9 cellular contexts compared by ENCODE assay signal in the genomic region with DNA sequence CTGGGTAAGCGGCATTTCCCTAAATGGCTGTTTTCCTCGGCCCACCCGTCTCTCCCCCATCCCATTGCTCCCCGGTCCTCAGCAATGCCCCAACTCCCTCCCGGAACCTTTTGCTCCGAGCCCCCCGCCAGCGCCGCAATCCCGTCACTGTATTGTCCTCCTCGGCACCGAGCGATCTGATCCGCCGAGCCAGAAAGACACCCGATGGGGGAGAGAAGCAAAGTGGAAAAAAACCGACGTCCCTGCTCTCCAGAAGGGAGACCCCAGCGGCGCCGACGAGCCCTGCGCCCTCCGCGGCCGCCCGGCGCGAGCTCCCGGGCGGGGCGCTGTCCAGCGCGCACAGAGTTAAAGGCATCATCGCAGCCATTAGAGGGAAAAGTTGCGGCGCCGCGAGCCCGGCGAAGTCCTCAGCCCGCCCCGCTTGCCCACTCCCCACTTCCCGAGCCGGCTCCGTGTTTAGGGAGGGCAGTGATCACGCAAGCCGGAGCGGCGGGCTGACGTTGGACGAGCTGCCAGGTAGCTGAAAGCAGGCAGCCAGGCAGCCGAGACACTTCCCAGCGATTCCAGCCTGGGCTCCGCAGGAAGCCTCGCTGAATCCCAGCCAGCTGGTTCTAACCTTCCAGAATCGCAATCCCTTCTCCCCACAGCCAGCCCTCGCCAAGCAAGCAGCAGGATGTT. TPM values are rescaled to one million over a fixed set of nuclear protein-coding genes. Genes with fewer than 3 reads are reported as not detected.
A peak's percentile ranks its signal among the peaks of the same experiment; 100 is the strongest.
DNase-seq lines count a peak whose midpoint lies in the region; ATAC-seq, FAIRE-seq and TF ChIP-seq lines count a peak whose summit lies in the region.
"Had no signal": no experiment of that assay in that cellular context is flagged by ENCODE, and none has a peak within 500 bp of the region (broad histone marks: within the 10 kb centered on the region; RNA-seq: fewer than 3 reads in every experiment).

A gene with protein sequence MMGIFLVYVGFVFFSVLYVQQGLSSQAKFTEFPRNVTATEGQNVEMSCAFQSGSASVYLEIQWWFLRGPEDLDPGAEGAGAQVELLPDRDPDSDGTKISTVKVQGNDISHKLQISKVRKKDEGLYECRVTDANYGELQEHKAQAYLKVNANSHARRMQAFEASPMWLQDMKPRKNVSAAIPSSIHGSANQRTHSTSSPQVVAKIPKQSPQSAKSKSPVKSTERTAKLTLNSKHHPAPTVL (plus strand): TSS at position 435 of the 678 bp plus-strand sequence. CDS start 356 bp downstream, outside the sequence.

- no peaks in the 10 kb centered on the region for H4K20me1 ChIP-seq in endothelial cell of umbilical vein (replicated peaks; ENCODE audit: control insufficient read depth, extremely low read depth, insufficient read depth, low read length)

- H3K27me3 ChIP-seq in endothelial cell of umbilical vein (ENCODE audit: control insufficient read depth in 2 of 2, insufficient read depth in 2 of 2, low read length in 2 of 2) (peaks cover 20 to 51% of the 10 kb centered on the region in 2 experiments), neuronal stem cell (ENCODE audit: control insufficient read depth in 3 of 3, insufficient read depth in 3 of 3, low read depth in 1 of 3, low read length in 3 of 3) (peaks cover 8 to 64% (median 32%) of the 10 kb centered on the region in 3 experiments)

- H3K9me3 ChIP-seq in endothelial cell of umbilical vein (replicated peaks; ENCODE audit: control insufficient read depth, insufficient read depth, low read length) (no peaks in the 10 kb centered on the region), neuronal stem cell (replicated peaks in 1 of 2; ENCODE audit: control insufficient read depth in 2 of 2, insufficient read depth in 1 of 2, low read depth in 1 of 2, low read length in 2 of 2) (no peaks in the 10 kb centered on the region)

- no peak within 1 kb of the TSS for H4K8ac ChIP-seq in neuronal stem cell (ENCODE audit: low read depth, low read length)

- no peak within 1 kb of the TSS for H3K9ac ChIP-seq in endothelial cell of umbilical vein (replicated peaks; ENCODE audit: extremely low read depth, insufficient read depth, low read length)
- peak within 1 kb of the TSS; percentile 67 for H3K9ac ChIP-seq in neuronal stem cell (ENCODE audit: low read depth, low read length, poor library complexity)

- intact Hi-C loops in endothelial cell of umbilical vein (cut with micrococcal nuclease): no loop called here

- no CpG with 5 or more reads among the region's 58 CpGs for WGBS in neuronal stem cell (ENCODE audit: extremely low coverage in 2 of 2, insufficient read length in 2 of 2, insufficient replicate concordance in 1 of 2), 2 donors

- H3K4me1 ChIP-seq in endothelial cell of umbilical vein (ENCODE audit: control insufficient read depth, extremely low read depth, insufficient read depth, low read length) (no peaks in the 10 kb centered on the region), neuronal stem cell (ENCODE audit: control insufficient read depth in 2 of 2, insufficient read depth in 1 of 2, low read depth in 1 of 2, low read length in 2 of 2) (peaks cover 0 to 5% of the 10 kb centered on the region in 2 donors)

- H3K4me3 ChIP-seq in endothelial cell of umbilical vein (replicated peaks in 1 of 3; ENCODE audit: insufficient read depth in 1 of 3, low read depth in 1 of 3, low read length in 3 of 3): no peak within 1 kb of the TSS
- peak within 1 kb of the TSS; percentile 17 to 74 for H3K4me3 ChIP-seq in neuronal stem cell (ENCODE audit: low read length in 2 of 2)

- no peak within 1 kb of the TSS for H2BK15ac ChIP-seq in neuronal stem cell (ENCODE audit: low read length)

- H3K4me1 Mint-ChIP-seq in activated T-cell treated with anti-CD3 and anti-CD28 coated beads, Interleukin-2, amount 50 U/mL, for 4 hours (ENCODE audit: low read depth): no peaks in the 10 kb centered on the region

- H2AFZ ChIP-seq in endothelial cell of umbilical vein (ENCODE audit: low read depth, low read length) (no peak within 1 kb of the TSS), neuronal stem cell (ENCODE audit: low read length) (peak within 1 kb of the TSS; percentile 90)

- H3K79me2 ChIP-seq in endothelial cell of umbilical vein (ENCODE audit: control insufficient read depth, insufficient read depth, low read length): no peaks in the 10 kb centered on the region

- H3K79me1 ChIP-seq in neuronal stem cell (ENCODE audit: low read depth, low read length): peaks cover 2% of the 10 kb centered on the region

- DNase-seq in D341Med (ENCODE audit: low spot score) (peak; percentile 85), NCI-H524 treated with DMSO at 0.1 percent for 48 hours (lab: John Stamatoyannopoulos, UW) (peak; percentile 22), endothelial cell of umbilical vein (ENCODE audit: low read depth, low spot score) (peak; percentile 1), neuronal stem cell (ENCODE audit: low spot score) (peak; percentile 72), H54 (ENCODE audit: insufficient read length, low spot score) (no peak)
- no peak for DNase-seq in activated T-cell treated with anti-CD3 and anti-CD28 coated beads, Interleukin-2, amount 50 U/mL, for 4 hours

- no peaks in the 10 kb centered on the region for H3K36me3 Mint-ChIP-seq in activated T-cell treated with anti-CD3 and anti-CD28 coated beads, Interleukin-2, amount 50 U/mL, for 4 hours (ENCODE audit: insufficient read depth)

- ATAC-seq in HG02870 (IDR thresholded peaks at IDR 0.05; ENCODE audit: unreplicated experiment) (no peak), GM19023 (IDR thresholded peaks at IDR 0.05; ENCODE audit: unreplicated experiment) (no peak)
- ATAC-seq in activated T-cell treated with anti-CD3 and anti-CD28 coated beads, Interleukin-2, amount 50 U/mL, for 4 hours: no peak

- no peak within 1 kb of the TSS for H3K27ac ChIP-seq in endothelial cell of umbilical vein (ENCODE audit: insufficient read depth, low read depth, low read length)
- H3K27ac ChIP-seq in neuronal stem cell (replicated peaks; ENCODE audit: low read length): no peak within 1 kb of the TSS

- peak within 1 kb of the TSS; percentile 9 for H2BK12ac ChIP-seq in neuronal stem cell (ENCODE audit: low read length)

- TF ChIP-seq CTCF in endothelial cell of umbilical vein (IDR thresholded peaks at IDR 0.05; ENCODE audit: extremely low read depth in 1 of 2, insufficient read depth in 1 of 2, low read depth in 1 of 2, low read length in 2 of 2): no peak

- no TSS peak for BruUV-seq in endothelial cell of umbilical vein (replicated peaks; lab: Mats Ljungman, UMichigan)

- FAIRE-seq in endothelial cell of umbilical vein (lab: Jason Lieb, UNC) (no peak), H54 (lab: Jason Lieb, UNC) (no peak)

- peaks cover 17% of the 10 kb centered on the region for H3K9me3 Mint-ChIP-seq in activated T-cell treated with anti-CD3 and anti-CD28 coated beads, Interleukin-2, amount 50 U/mL, for 4 hours
- H3K9me3 Mint-ChIP-seq: dendritic cell treated with granulocyte-macrophage colony-stimulating factor and Interleukin-4, amounts not matched to agents 40 ng/mL and 50 ng/mL, for 4 days had no signal

- no peaks in the 10 kb centered on the region for H3K36me3 ChIP-seq in endothelial cell of umbilical vein (ENCODE audit: control insufficient read depth in 2 of 2, extremely low read depth in 1 of 2, insufficient read depth in 2 of 2, low read length in 2 of 2)
- H3K36me3 ChIP-seq in neuronal stem cell (replicated peaks in 1 of 2; ENCODE audit: control insufficient read depth in 2 of 2, insufficient read depth in 2 of 2, low read length in 2 of 2): no peaks in the 10 kb centered on the region

- CTCF ChIA-PET in endothelial cell of umbilical vein (lab: Charles Lee): no interaction called here

- TF ChIP-seq POLR2A in endothelial cell of umbilical vein (IDR thresholded peaks at IDR 0.05; ENCODE audit: low read depth, low read length) (no peak), H54 (IDR thresholded peaks at IDR 0.05; ENCODE audit: low read depth, low read length) (no peak)

- no peak within 1 kb of the TSS for H2BK120ac ChIP-seq in neuronal stem cell (ENCODE audit: low read depth, low read length)

- POLR2A ChIA-PET in endothelial cell of umbilical vein (lab: Charles Lee): no interaction called here

- no peak within 1 kb of the TSS for H2AK5ac ChIP-seq in neuronal stem cell (ENCODE audit: low read depth, low read length)

- H3K4me3 Mint-ChIP-seq in activated T-cell treated with anti-CD3 and anti-CD28 coated beads, Interleukin-2, amount 50 U/mL, for 4 hours: no peak within 1 kb of the TSS
- H3K4me3 Mint-ChIP-seq: dendritic cell treated with granulocyte-macrophage colony-stimulating factor and Interleukin-4, amounts not matched to agents 40 ng/mL and 50 ng/mL, for 4 days had no signal

- H3K4ac ChIP-seq in neuronal stem cell (ENCODE audit: low read length): no peak within 1 kb of the TSS

- H3K9me1 ChIP-seq in endothelial cell of umbilical vein (replicated peaks; ENCODE audit: control insufficient read depth, extremely low read depth, insufficient read depth, low read length): no peaks in the 10 kb centered on the region

- H3K4me2 ChIP-seq in endothelial cell of umbilical vein (ENCODE audit: insufficient read depth, low read length) (no peak within 1 kb of the TSS), neuronal stem cell (ENCODE audit: insufficient read depth, low read length, poor library complexity, severe bottlenecking) (peak within 1 kb of the TSS; percentile 96)

- peak within 1 kb of the TSS; percentile 35 for H3K23ac ChIP-seq in neuronal stem cell (ENCODE audit: low read depth, low read length, poor library complexity)

- H3K18ac ChIP-seq in neuronal stem cell (ENCODE audit: low read length): peak within 1 kb of the TSS; percentile 57

- dilution Hi-C loops in endothelial cell of umbilical vein (cut with MboI; ENCODE audit: extremely low pct_ligation_motif_present, low sequenced_read_pairs): no loop called here

- H3K27me3 Mint-ChIP-seq in activated T-cell treated with anti-CD3 and anti-CD28 coated beads, Interleukin-2, amount 50 U/mL, for 4 hours (ENCODE audit: low read depth): peaks cover 34% of the 10 kb centered on the region

- no peak within 1 kb of the TSS for H4K91ac ChIP-seq in neuronal stem cell (ENCODE audit: low read depth, low read length, poor library complexity)

- H3K14ac ChIP-seq in neuronal stem cell (ENCODE audit: low read length): peak within 1 kb of the TSS; percentile 56

- no peak within 1 kb of the TSS for H2BK5ac ChIP-seq in neuronal stem cell (ENCODE audit: low read length)

RNA-seq across cellular contexts. Expression of the gene that starts here (rescaled TPM):
- not detected in 2 replicates for total RNA-seq in endothelial cell of umbilical vein
- not detected in 2 replicates for polyA plus RNA-seq in endothelial cell of umbilical vein
- polyA plus RNA-seq in endothelial cell of umbilical vein (2011; cell fraction: cytosol; rRNA removed): not detected in 2 replicates
- polyA plus RNA-seq in endothelial cell of umbilical vein (2011; cell fraction: nucleus; rRNA removed): not detected in 2 replicates
- polyA plus RNA-seq in endothelial cell of umbilical vein (2012): not detected in 2 replicates
- polyA minus RNA-seq in endothelial cell of umbilical vein: not detected in 2 replicates
- not detected for polyA minus RNA-seq in endothelial cell of umbilical vein (2011; cell fraction: cytosol; rRNA and poly(A)+ RNA removed)
- polyA minus RNA-seq in endothelial cell of umbilical vein (2011; cell fraction: nucleus; rRNA and poly(A)+ RNA removed): not detected in 2 replicates
- polyA plus RNA-seq in neuronal stem cell (2013, experiment 1 of 2): 0.10 TPM
- polyA plus RNA-seq in neuronal stem cell (2013, experiment 2 of 2): 0.07 TPM
- total RNA-seq in activated T-cell treated with anti-CD3 and anti-CD28 coated beads, Interleukin-2, amount 50 U/mL, for 4 hours: not detected

Comparison
In these comparisons a context has a peak if more than half of its experiments do, and no peak if none do; other contexts are left out.
1. Peak in DNase-seq in endothelial cell of umbilical vein; RNA of the gene not detected or under 1 TPM.
2. DNase-seq: peak in D341Med (single experiment), NCI-H524 treated with DMSO at 0.1 percent for 48 hours (single experiment) and neuronal stem cell (single experiment); none in activated T-cell treated with anti-CD3 and anti-CD28 coated beads, Interleukin-2, amount 50 U/mL, for 4 hours (single experiment) and H54 (single experiment).
3. H3K4me3 ChIP-seq: peak in neuronal stem cell (2 of 2); none in endothelial cell of umbilical vein (0 of 3).